In genomic region chr17:76536511-76537287, GRCh38 we compare ENCODE assay signal across 9 cellular contexts. TPM values are rescaled to one million over a fixed set of nuclear protein-coding genes. Genes with fewer than 3 reads are reported as not detected.
DNase-seq lines count a peak whose midpoint lies in the region; ATAC-seq and TF ChIP-seq lines count a peak whose summit lies in the region.
"Had no signal": no experiment of that assay in that cellular context is flagged by ENCODE, and none has a peak within 500 bp of the region (broad histone marks: within the 10 kb centered on the region; RNA-seq: fewer than 3 reads in every experiment).

No MANE protein-coding gene starts in this region.

- H3K9me3 ChIP-seq in left ventricle myocardium inferior (replicated peaks) = no peaks in the 10 kb centered on the region
- H3K9me3 ChIP-seq in osteoblast (ENCODE audit: low read depth, low read length) = no peaks in the 10 kb centered on the region

- H3K4me1 ChIP-seq in ACC112 (ENCODE audit: control insufficient read depth, insufficient read depth, low read length, unreplicated experiment) = peaks cover 42% of the 10 kb centered on the region
- peaks cover 88% of the 10 kb centered on the region for H3K4me1 ChIP-seq in left ventricle myocardium inferior
- H3K4me1 ChIP-seq in osteoblast (ENCODE audit: insufficient read depth, low read length) = peaks cover 20% of the 10 kb centered on the region

- no peak for TF ChIP-seq CTCF in WTC11 (IDR thresholded peaks at IDR 0.05)
- TF ChIP-seq CTCF in left ventricle myocardium inferior (IDR thresholded peaks at IDR 0.05; ENCODE audit: borderline replicate concordance) = no peak
- TF ChIP-seq CTCF in osteoblast (IDR thresholded peaks at IDR 0.05; ENCODE audit: extremely low read depth, low read depth, low read length) = no peak

- peak overlapping the region; percentile 23; the same call in 1 of the 2 replicates for H3K27ac ChIP-seq in ACC112 (ENCODE audit: low read depth, low read length)
- H3K27ac ChIP-seq in left ventricle myocardium inferior (replicated peaks) = peak overlapping the region; percentile 93
- peak overlapping the region; percentile 37 for H3K27ac ChIP-seq in osteoblast (ENCODE audit: low read depth, low read length)

- no peak overlapping the region for H2AFZ ChIP-seq in ACC112 (ENCODE audit: low read length, unreplicated experiment)
- peak overlapping the region; percentile 35 for H2AFZ ChIP-seq in osteoblast (ENCODE audit: low read length)

- peak overlapping the region; percentile 68 for H3K4me3 Mint-ChIP-seq in WTC11

- intact Hi-C loops in left ventricle myocardium inferior (cut with micrococcal nuclease) = no loop called here

- no peaks in the 10 kb centered on the region for H3K27me3 ChIP-seq in ACC112 (ENCODE audit: insufficient read depth, low read length)
- peaks cover 18% of the 10 kb centered on the region for H3K27me3 ChIP-seq in left ventricle myocardium inferior (ENCODE audit: low read depth)
- H3K27me3 ChIP-seq in osteoblast (ENCODE audit: insufficient read depth, low read length) = peaks cover 18% of the 10 kb centered on the region

- H3K36me3 ChIP-seq in ACC112 (ENCODE audit: insufficient read depth, low read length) = no peaks in the 10 kb centered on the region
- H3K36me3 ChIP-seq in left ventricle myocardium inferior = no peaks in the 10 kb centered on the region
- H3K36me3 ChIP-seq in osteoblast (ENCODE audit: insufficient read depth, low read length) = no peaks in the 10 kb centered on the region

- no peak for ATAC-seq in WTC11
- ATAC-seq in HG03095 (IDR thresholded peaks at IDR 0.05; ENCODE audit: unreplicated experiment) = no peak

- peak overlapping the region; percentile 78 for H3K4me2 ChIP-seq in osteoblast (ENCODE audit: insufficient read depth, low read length)

- peaks cover 26% of the 10 kb centered on the region for H3K4me1 Mint-ChIP-seq in WTC11

- H4K20me1 ChIP-seq in osteoblast (ENCODE audit: insufficient read depth, low read length) = no peaks in the 10 kb centered on the region

- H3K4me3 ChIP-seq in ACC112 (ENCODE audit: low read depth, low read length) (peak overlapping the region; percentile 81), left ventricle myocardium inferior (peak overlapping the region; percentile 73), osteoblast (ENCODE audit: insufficient read depth, low read length) (peak overlapping the region; percentile 71)

- DNase-seq in WTC11 (ENCODE audit: low spot score) (no peak), left ventricle myocardium inferior (no peak), osteoblast (ENCODE audit: insufficient read length, low spot score, missing footprints) (peak; percentile 83), NCI-H1417 (lab: John Stamatoyannopoulos, UW) (no peak), mucosa of gallbladder (ENCODE audit: low spot score) (no peak), cerebellar nuclear complex (lab: John Stamatoyannopoulos, UW) (no peak)

- CTCF ChIA-PET in WTC11 (lab: Charles Lee) = interaction anchor here (0.5 to 9.7 kb wide), 10 partner anchors 9 to 183 kb away, joined by 3 to 123 read pairs (median 3); partner anchors contain the start of gene PRPSAP1

- peaks cover 47% of the 10 kb centered on the region for H3K27me3 Mint-ChIP-seq in WTC11 (ENCODE audit: low read depth)

- no peak overlapping the region for H3K27ac Mint-ChIP-seq in WTC11

- H3K9me3 Mint-ChIP-seq in WTC11 = no peaks in the 10 kb centered on the region

- no peaks in the 10 kb centered on the region; the same call in 1 of the 2 replicates for H3K36me3 Mint-ChIP-seq in WTC11

- POLR2A ChIA-PET in WTC11 (lab: Charles Lee) = interaction anchor here (1.0 kb wide), 1 partner anchor 21 kb away, joined by 3 read pairs; no protein-coding TSS in a partner anchor

- peaks cover 5% of the 10 kb centered on the region for H3K79me2 ChIP-seq in ACC112 (ENCODE audit: control insufficient read depth, insufficient read depth, low read length, unreplicated experiment)
- H3K79me2 ChIP-seq in osteoblast (ENCODE audit: insufficient read depth, low read length) = peaks cover 3% of the 10 kb centered on the region

TF ChIP-seq in WTC11, 78 proteins besides CTCF, POLR2A, EP300 and RAD21:
- peak; percentile 84; the same call in 1 of the 2 replicates for TF ChIP-seq GTF2I (CRISPR knock-in tag; conservative IDR thresholded peaks at IDR 0.05)
- no peak for TF ChIP-seq JAZF1 (CRISPR knock-in tag; IDR thresholded peaks at IDR 0.05)

RNA-seq across cellular contexts. Expression of gene CYGB, which starts 0.8 kb away (rescaled TPM):
- total RNA-seq in WTC11 (2021) (3.6 to 5.3 TPM (median 5.1 TPM) in 3 replicates), left ventricle myocardium inferior (24.1 TPM), osteoblast (39.1 and 74.0 TPM in 2 replicates), mucosa of gallbladder (14.7 TPM)
- total RNA-seq: activated CD8-positive, alpha-beta memory T cell treated with anti-CD3 and anti-CD28 coated beads for 36 hours had no signal

RNA-seq across cellular contexts. Expression of gene PRCD, which starts 3.1 kb away (rescaled TPM):
- total RNA-seq in WTC11 (2021) (2.7 to 4.5 TPM (median 4.0 TPM) in 3 replicates), left ventricle myocardium inferior (3.9 TPM), osteoblast (4.0 and 5.3 TPM in 2 replicates), mucosa of gallbladder (4.3 TPM)

RNA-seq across cellular contexts. Expression of gene RHBDF2, which starts 35.5 kb away (rescaled TPM):
- total RNA-seq in WTC11 (2021) (28.6 to 33.0 TPM (median 31.5 TPM) in 3 replicates), left ventricle myocardium inferior (13.8 TPM), osteoblast (7.1 and 8.3 TPM in 2 replicates), mucosa of gallbladder (48.8 TPM)

RNA-seq across cellular contexts. Expression of gene ST6GALNAC2, which starts 49.0 kb away (rescaled TPM):
- 0.30 TPM in 1 of 3 replicates, not detected in the others for total RNA-seq in WTC11 (2021)
- 4.3 TPM for total RNA-seq in left ventricle myocardium inferior
- 0.36 and 0.59 TPM in 2 replicates for total RNA-seq in osteoblast
- 2.4 TPM for total RNA-seq in mucosa of gallbladder
- total RNA-seq: activated CD8-positive, alpha-beta memory T cell treated with anti-CD3 and anti-CD28 coated beads for 36 hours had no signal

Comparison
In these comparisons a context has a peak if more than half of its experiments do, and no peak if none do; other contexts are left out.
1. H3K27ac ChIP-seq: peak in every context shown above with its lines; median percentile 93 in left ventricle myocardium inferior; 37 in osteoblast; 23 in ACC112.